Comparison of ENCODE assay signal across 26 cellular contexts in genomic region chr7:95749515-95749914, GRCh38. TPM values are rescaled to one million over a fixed set of nuclear protein-coding genes. Genes with fewer than 3 reads are reported as not detected.
"Had no signal": no experiment of that assay in that cellular context is flagged by ENCODE, and none has a peak within 500 bp of the region (broad histone marks: within the 10 kb centered on the region; RNA-seq: fewer than 3 reads in every experiment).

No MANE protein-coding gene starts in this region.

- H3K27me3 ChIP-seq: esophagus squamous epithelium, heart right ventricle, neutrophil, pancreas, transverse colon, upper lobe of right lung, uterus had no signal

- H3K9me3 ChIP-seq: esophagus squamous epithelium, heart right ventricle, neutrophil, pancreas, thoracic aorta, transverse colon, upper lobe of right lung, uterus had no signal

- FAIRE-seq: endometrium, keratinocyte, pancreas had no signal

- H3K4me3 ChIP-seq: coronary artery, esophagus squamous epithelium, heart right ventricle, lung, pancreas, thoracic aorta, transverse colon, upper lobe of right lung, uterus had no signal

- H3K27ac ChIP-seq: coronary artery, esophagus squamous epithelium, heart right ventricle, neutrophil, pancreas, thoracic aorta, transverse colon, upper lobe of right lung, uterus had no signal

- H3K4me1 ChIP-seq: esophagus squamous epithelium, heart right ventricle, pancreas, transverse colon, upper lobe of right lung, uterus had no signal

- H3K36me3 ChIP-seq: esophagus squamous epithelium, heart right ventricle, neutrophil, pancreas, thoracic aorta, transverse colon, upper lobe of right lung, uterus had no signal

- ATAC-seq: effector memory CD8-positive, alpha-beta T cell; heart right ventricle; left ventricle myocardium superior; natural killer cell; sciatic nerve; stimulated activated memory B cell treated with anti-CD40 and anti-IgM and Interleukin-4, amounts not matched to agents 10 μg/mL and 1 μg/mL and 100 μg/mL, for 72 hours; stimulated activated naive CD8-positive, alpha-beta T cell treated with anti-CD3 and anti-CD28 coated beads, Interleukin-15, Interleukin-2, amounts not matched to agents 100 U/mL and 50 U/mL, for 24 hours; upper lobe of right lung had no signal

- DNase-seq: dermis blood vessel endothelial cell; effector memory CD8-positive, alpha-beta T cell; erythroblast; esophagus squamous epithelium; foreskin melanocyte; glutamatergic neuron; heart right ventricle; hippocampal formation; left ventricle myocardium superior; natural killer cell; pancreas; stimulated activated CD4-positive, alpha-beta T cell treated with anti-CD3 and anti-CD28 coated beads, Interleukin-2, amount 100 ng/mL, for 24 hours; stimulated activated CD4-positive, alpha-beta T cell treated with anti-CD3 and anti-CD28 coated beads, Interleukin-4, amount 100 ng/mL, for 4 hours; stimulated activated naive CD8-positive, alpha-beta T cell treated with anti-CD3 and anti-CD28 coated beads, Interleukin-15, Interleukin-2, amounts not matched to agents 100 U/mL and 50 U/mL, for 24 hours; substantia nigra; transverse colon; upper lobe of right lung; uterus had no signal

RNA-seq across cellular contexts. Expression of gene DYNC1I1, which starts 22.8 kb away (rescaled TPM):
- total RNA-seq: natural killer cell had no signal
